In genomic region chr3:195691596-195692360, GRCh38 we compare ENCODE assay signal across 11 cellular contexts. TPM values are rescaled to one million over a fixed set of nuclear protein-coding genes. Genes with fewer than 3 reads are reported as not detected.
DNase-seq lines count a peak whose midpoint lies in the region; ATAC-seq, FAIRE-seq and TF ChIP-seq lines count a peak whose summit lies in the region.
"Not testable (repeated sequence)": the region's sequence is repeated elsewhere in the genome, so short reads cannot be mapped to it uniquely, and the experiment has no call there.
"Had no signal": no experiment of that assay in that cellular context is flagged by ENCODE, and none has a peak within 500 bp of the region (broad histone marks: within the 10 kb centered on the region; RNA-seq: fewer than 3 reads in every experiment).

No MANE protein-coding gene starts in this region.

- H3K9me3 ChIP-seq in Panc1 (ENCODE audit: control insufficient read depth, insufficient read depth, low read depth, low read length); astrocyte (ENCODE audit: insufficient read depth, low read depth, low read length): not testable (repeated sequence)

- H3K27ac ChIP-seq in Panc1 (ENCODE audit: low read length); astrocyte (ENCODE audit: low read depth, low read length): not testable (repeated sequence)

- not testable (repeated sequence) for FAIRE-seq in astrocyte (lab: Jason Lieb, UNC)

- CTCF ChIA-PET in Panc1 (lab: Charles Lee); activated CD4-positive, alpha-beta memory T cell treated with anti-CD3 and anti-CD28 coated beads for 36 hours (lab: Charles Lee): not testable (repeated sequence)

- TSS peak; percentile 33 for BruUV-seq in Panc1 (replicated peaks; lab: Mats Ljungman, UMichigan)

- POLR2A ChIA-PET in Panc1 (lab: Charles Lee); activated CD4-positive, alpha-beta memory T cell treated with anti-CD3 and anti-CD28 coated beads for 36 hours (lab: Charles Lee): not testable (repeated sequence)

- peak overlapping the region; percentile 5 for H3K4me2 ChIP-seq in astrocyte (ENCODE audit: low read length)

- DNase-seq in GM20000 (ENCODE audit: low spot score) (peak; percentile 18), ecto neural progenitor cell (ENCODE audit: low spot score) (peak; percentile 37)
- DNase-seq in Panc1 (ENCODE audit: low read depth, low spot score); activated CD4-positive, alpha-beta memory T cell treated with anti-CD3 and anti-CD28 coated beads for 36 hours; astrocyte (ENCODE audit: low read depth); omental fat pad (ENCODE audit: low spot score); stimulated activated naive B cell treated with anti-CD40 and anti-IgM and Interleukin-4, amounts not matched to agents 10 μg/mL and 1 μg/mL and 100 μg/mL, for 72 hours: not testable (repeated sequence)

- H4K20me1 ChIP-seq in astrocyte (ENCODE audit: insufficient read depth, low read length): peaks cover 22% of the 10 kb centered on the region

- intact Hi-C loops in Panc1 (cut with micrococcal nuclease; ENCODE audit: unreplicated experiment); activated CD4-positive, alpha-beta memory T cell treated with anti-CD3 and anti-CD28 coated beads for 36 hours (cut with micrococcal nuclease): not testable (repeated sequence)

- in situ Hi-C loops in Panc1 (cut with HindIII; ENCODE audit: low pct_unique_long_range_greater_than_20kb, low sequenced_read_pairs): not testable (repeated sequence)

- not testable (repeated sequence) for H3K4me3 Mint-ChIP-seq in activated CD4-positive, alpha-beta memory T cell treated with anti-CD3 and anti-CD28 coated beads for 36 hours; astrocyte (ENCODE audit: unreplicated experiment)
- H3K4me3 Mint-ChIP-seq in activated T-helper 17 cell treated with anti-CD3 and anti-CD28 coated beads, Interleukin-2, amount 50 U/mL, for 72 hours: peak overlapping the region; percentile 77
- peak overlapping the region; percentile 51 to 61 for H3K4me3 Mint-ChIP-seq in stimulated activated naive B cell treated with anti-CD40 and anti-IgM and Interleukin-4, amounts not matched to agents 10 μg/mL and 1 μg/mL and 100 μg/mL, for 72 hours

- H3K27me3 Mint-ChIP-seq in activated CD4-positive, alpha-beta memory T cell treated with anti-CD3 and anti-CD28 coated beads for 36 hours; activated T-helper 17 cell treated with anti-CD3 and anti-CD28 coated beads, Interleukin-2, amount 50 U/mL, for 72 hours; astrocyte (ENCODE audit: low read depth, unreplicated experiment); stimulated activated naive B cell treated with anti-CD40 and anti-IgM and Interleukin-4, amounts not matched to agents 10 μg/mL and 1 μg/mL and 100 μg/mL, for 72 hours: not testable (repeated sequence)

- H3K27me3 ChIP-seq in Panc1 (ENCODE audit: control insufficient read depth, insufficient read depth, low read length); astrocyte (ENCODE audit: insufficient read depth, low read length): not testable (repeated sequence)

- not testable (repeated sequence) for ATAC-seq in Panc1
- ATAC-seq in activated T-helper 17 cell treated with anti-CD3 and anti-CD28 coated beads, Interleukin-2, amount 50 U/mL, for 72 hours (replicated peaks): peak; percentile 60
- ATAC-seq in omental fat pad (ENCODE audit: low FRiP score): peak; percentile 50
- ATAC-seq in stimulated activated naive B cell treated with anti-CD40 and anti-IgM and Interleukin-4, amounts not matched to agents 10 μg/mL and 1 μg/mL and 100 μg/mL, for 72 hours (replicated peaks): peak; percentile 53 to 56

- not testable (repeated sequence) for H3K9me3 Mint-ChIP-seq in activated CD4-positive, alpha-beta memory T cell treated with anti-CD3 and anti-CD28 coated beads for 36 hours; activated T-helper 17 cell treated with anti-CD3 and anti-CD28 coated beads, Interleukin-2, amount 50 U/mL, for 72 hours; astrocyte (ENCODE audit: unreplicated experiment); stimulated activated naive B cell treated with anti-CD40 and anti-IgM and Interleukin-4, amounts not matched to agents 10 μg/mL and 1 μg/mL and 100 μg/mL, for 72 hours

- peaks cover 27% of the 10 kb centered on the region for H3K4me1 Mint-ChIP-seq in activated CD4-positive, alpha-beta memory T cell treated with anti-CD3 and anti-CD28 coated beads for 36 hours (ENCODE audit: low read depth)
- peaks cover 26% of the 10 kb centered on the region for H3K4me1 Mint-ChIP-seq in activated T-helper 17 cell treated with anti-CD3 and anti-CD28 coated beads, Interleukin-2, amount 50 U/mL, for 72 hours
- not testable (repeated sequence) for H3K4me1 Mint-ChIP-seq in astrocyte (ENCODE audit: low read depth, unreplicated experiment)
- peaks cover 20 to 48% of the 10 kb centered on the region in 2 donors for H3K4me1 Mint-ChIP-seq in stimulated activated naive B cell treated with anti-CD40 and anti-IgM and Interleukin-4, amounts not matched to agents 10 μg/mL and 1 μg/mL and 100 μg/mL, for 72 hours

- not testable (repeated sequence) for TF ChIP-seq CTCF in GM20000 (IDR thresholded peaks at IDR 0.05; ENCODE audit: extremely low read depth, missing control alignments); Panc1 (IDR thresholded peaks at IDR 0.05); astrocyte (IDR thresholded peaks at IDR 0.05; ENCODE audit: insufficient read depth, low read depth, low read length); omental fat pad (IDR thresholded peaks at IDR 0.05)

- H3K79me2 ChIP-seq in astrocyte (ENCODE audit: insufficient read depth, low read length): not testable (repeated sequence)

- not testable (repeated sequence) for H3K9ac ChIP-seq in astrocyte (ENCODE audit: low read length)

- not testable (repeated sequence) for H3K4me1 ChIP-seq in Panc1 (ENCODE audit: control insufficient read depth, insufficient read depth, low read length); astrocyte (ENCODE audit: insufficient read depth, low read length)

- not testable (repeated sequence) for H2AFZ ChIP-seq in astrocyte (ENCODE audit: low read depth, low read length)

- not testable (repeated sequence) for H3K36me3 ChIP-seq in Panc1 (ENCODE audit: control insufficient read depth, insufficient read depth, low read length); astrocyte (ENCODE audit: insufficient read depth, low read length)

- peaks cover 31% of the 10 kb centered on the region for H3K36me3 Mint-ChIP-seq in activated CD4-positive, alpha-beta memory T cell treated with anti-CD3 and anti-CD28 coated beads for 36 hours
- H3K36me3 Mint-ChIP-seq in activated T-helper 17 cell treated with anti-CD3 and anti-CD28 coated beads, Interleukin-2, amount 50 U/mL, for 72 hours (ENCODE audit: low read depth): peaks cover 77% of the 10 kb centered on the region
- peaks cover 11% of the 10 kb centered on the region for H3K36me3 Mint-ChIP-seq in astrocyte (ENCODE audit: low read depth, unreplicated experiment)
- peaks cover 59 to 62% of the 10 kb centered on the region in 2 donors for H3K36me3 Mint-ChIP-seq in stimulated activated naive B cell treated with anti-CD40 and anti-IgM and Interleukin-4, amounts not matched to agents 10 μg/mL and 1 μg/mL and 100 μg/mL, for 72 hours

- H3K4me3 ChIP-seq in Panc1 (ENCODE audit: low read depth in 2 of 2, low read length in 2 of 2); astrocyte (ENCODE audit: insufficient read depth, low read depth, low read length): not testable (repeated sequence)

- peak overlapping the region; percentile 64 for H3K27ac Mint-ChIP-seq in activated CD4-positive, alpha-beta memory T cell treated with anti-CD3 and anti-CD28 coated beads for 36 hours
- peak overlapping the region; percentile 99 for H3K27ac Mint-ChIP-seq in activated T-helper 17 cell treated with anti-CD3 and anti-CD28 coated beads, Interleukin-2, amount 50 U/mL, for 72 hours
- not testable (repeated sequence) for H3K27ac Mint-ChIP-seq in astrocyte (ENCODE audit: unreplicated experiment)
- H3K27ac Mint-ChIP-seq in stimulated activated naive B cell treated with anti-CD40 and anti-IgM and Interleukin-4, amounts not matched to agents 10 μg/mL and 1 μg/mL and 100 μg/mL, for 72 hours: peak overlapping the region; percentile 92

RNA-seq across cellular contexts. Expression of gene MUC20, which starts 29.0 kb away (rescaled TPM):
- total RNA-seq in Panc1 (2021; ENCODE audit: unreplicated experiment): not detected
- not detected for polyA plus RNA-seq in Panc1 (2012; ENCODE audit: insufficient read length)
- total RNA-seq in activated CD4-positive, alpha-beta memory T cell treated with anti-CD3 and anti-CD28 coated beads for 36 hours: under 1 TPM; 0.73 to 0.78 TPM
- 10 to 100 TPM in 1 of 2 donors, 1 to 10 TPM in 1; 3.8 to 14.4 TPM for total RNA-seq in activated T-helper 17 cell treated with anti-CD3 and anti-CD28 coated beads, Interleukin-2, amount 50 U/mL, for 72 hours
- total RNA-seq in astrocyte: 0.41 TPM in 1 of 2 replicates, not detected in the other
- 1 to 10 TPM; 1.3 to 8.7 (median 6.2) TPM for total RNA-seq in omental fat pad
- total RNA-seq: HT1080, RPMI7951 had no signal
- polyA plus RNA-seq: CD8-positive, alpha-beta memory T cell had no signal
